14 cellular contexts compared by ENCODE assay signal in genomic region chr11:33187851-33188722, GRCh38. TPM values are rescaled to one million over a fixed set of nuclear protein-coding genes. Genes with fewer than 3 reads are reported as not detected.
DNase-seq lines count a peak whose midpoint lies in the region; ATAC-seq and TF ChIP-seq lines count a peak whose summit lies in the region.
"Had no signal": no experiment of that assay in that cellular context is flagged by ENCODE, and none has a peak within 500 bp of the region (broad histone marks: within the 10 kb centered on the region; RNA-seq: fewer than 3 reads in every experiment).

No MANE protein-coding gene starts in this region.

- ATAC-seq in WTC11 = peak; percentile 75
- ATAC-seq in HG02870 (IDR thresholded peaks at IDR 0.05; ENCODE audit: unreplicated experiment) = no peak
- no peak for ATAC-seq in GM18868 (IDR thresholded peaks at IDR 0.05; ENCODE audit: unreplicated experiment)

- H3K4me3 ChIP-seq in Karpas-422 (ENCODE audit: low read length) = no peak overlapping the region
- H3K4me3 ChIP-seq: lung had no signal

- H3K27ac Mint-ChIP-seq in WTC11 (0 out of 2 replicates have a peak overlapping the region, but pooled peaks have one; percentile 8), nephron progenitor cell (peak overlapping the region; percentile 46)
- H3K27ac Mint-ChIP-seq in activated naive CD4-positive, alpha-beta T cell treated with anti-CD3 and anti-CD28 coated beads for 36 hours = no peak overlapping the region

- POLR2A ChIA-PET in WTC11 (lab: Charles Lee) = no interaction called here

- no peaks in the 10 kb centered on the region for H3K9me3 ChIP-seq in Karpas-422 (ENCODE audit: low read length)

- H3K4me2 ChIP-seq in Karpas-422 (ENCODE audit: low read depth, low read length, poor library complexity, severe bottlenecking) = no peak overlapping the region

- H3K4me1 Mint-ChIP-seq in WTC11 (peaks cover 18% of the 10 kb centered on the region), nephron progenitor cell (peaks cover 14% of the 10 kb centered on the region)
- no peaks in the 10 kb centered on the region for H3K4me1 Mint-ChIP-seq in activated naive CD4-positive, alpha-beta T cell treated with anti-CD3 and anti-CD28 coated beads for 36 hours (ENCODE audit: low read depth)

- no peaks in the 10 kb centered on the region for H3K27me3 Mint-ChIP-seq in WTC11 (ENCODE audit: low read depth)
- peaks cover 9% of the 10 kb centered on the region for H3K27me3 Mint-ChIP-seq in nephron progenitor cell (ENCODE audit: low read depth, poor library complexity)
- no peaks in the 10 kb centered on the region for H3K27me3 Mint-ChIP-seq in activated naive CD4-positive, alpha-beta T cell treated with anti-CD3 and anti-CD28 coated beads for 36 hours (ENCODE audit: low read depth)

- H3K4me3 Mint-ChIP-seq in WTC11 (peak overlapping the region; percentile 4; the same call in 1 of the 2 replicates), nephron progenitor cell (no peak overlapping the region)
- H3K4me3 Mint-ChIP-seq in activated naive CD4-positive, alpha-beta T cell treated with anti-CD3 and anti-CD28 coated beads for 36 hours = no peak overlapping the region

- DNase-seq in CD1c-positive myeloid dendritic cell (ENCODE audit: extremely low spot score) (peak; percentile 62), LHCN-M2 (ENCODE audit: low read depth) (peak; percentile 67), WTC11 (ENCODE audit: low spot score) (no peak), nephron progenitor cell (no peak), Karpas-422 (no peak)
- DNase-seq in activated naive CD4-positive, alpha-beta T cell treated with anti-CD3 and anti-CD28 coated beads for 36 hours = no peak
- DNase-seq: central memory CD4-positive, alpha-beta T cell; NCI-H1436; NCI-H526 treated with DMSO at 0.1 percent for 48 hours; occipital lobe; stimulated activated naive CD4-positive, alpha-beta T cell treated with Interleukin-2 at 50 U/mL for 16 hours had no signal

- no peaks in the 10 kb centered on the region for H4K20me1 ChIP-seq in Karpas-422 (ENCODE audit: insufficient read depth, low read depth, low read length)

- no peaks in the 10 kb centered on the region for H3K36me3 ChIP-seq in Karpas-422 (ENCODE audit: insufficient read depth, low read length)

- no peaks in the 10 kb centered on the region for H3K36me3 Mint-ChIP-seq in WTC11
- no peaks in the 10 kb centered on the region for H3K36me3 Mint-ChIP-seq in nephron progenitor cell (ENCODE audit: low read depth)
- H3K36me3 Mint-ChIP-seq in activated naive CD4-positive, alpha-beta T cell treated with anti-CD3 and anti-CD28 coated beads for 36 hours (ENCODE audit: low read depth) = no peaks in the 10 kb centered on the region

- TF ChIP-seq CTCF in WTC11 (IDR thresholded peaks at IDR 0.05) (no peak), nephron progenitor cell (IDR thresholded peaks at IDR 0.05) (no peak)

- H3K9me3 Mint-ChIP-seq in WTC11 = no peaks in the 10 kb centered on the region
- no peaks in the 10 kb centered on the region for H3K9me3 Mint-ChIP-seq in nephron progenitor cell
- H3K9me3 Mint-ChIP-seq in activated naive CD4-positive, alpha-beta T cell treated with anti-CD3 and anti-CD28 coated beads for 36 hours = no peaks in the 10 kb centered on the region

- H3K9ac ChIP-seq in Karpas-422 (ENCODE audit: low read length) = no peak overlapping the region

- CTCF ChIA-PET in WTC11 (lab: Charles Lee) = interaction anchor here (0.6 to 1.6 kb wide), 7 partner anchors 10 to 132 kb away, joined by 3 to 8 read pairs (median 4); no protein-coding TSS in a partner anchor
- CTCF ChIA-PET in activated naive CD4-positive, alpha-beta T cell treated with anti-CD3 and anti-CD28 coated beads for 36 hours (lab: Charles Lee) = interaction anchor here (0.6 kb wide), 1 partner anchor 94 kb away, joined by 5 read pairs; no protein-coding TSS in a partner anchor

- intact Hi-C loops in activated naive CD4-positive, alpha-beta T cell treated with anti-CD3 and anti-CD28 coated beads for 36 hours (cut with micrococcal nuclease) = no loop called here

- H3K79me2 ChIP-seq in Karpas-422 (ENCODE audit: low read length) = no peaks in the 10 kb centered on the region

- H3K27me3 ChIP-seq in Karpas-422 (ENCODE audit: low read length) = no peaks in the 10 kb centered on the region

- no peak overlapping the region for H3K27ac ChIP-seq in Karpas-422 (ENCODE audit: low read length)

- H3K9me2 ChIP-seq in Karpas-422 (replicated peaks; ENCODE audit: insufficient read depth, low read length) = no peaks in the 10 kb centered on the region

- no peaks in the 10 kb centered on the region for H3K4me1 ChIP-seq in Karpas-422 (ENCODE audit: low read length)

- H2AFZ ChIP-seq in Karpas-422 (ENCODE audit: low read length) = no peak overlapping the region

TF ChIP-seq in WTC11, 78 proteins besides CTCF, POLR2A, EP300 and RAD21:
- TF ChIP-seq GRHL2 (CRISPR knock-in tag; IDR thresholded peaks at IDR 0.05; ENCODE audit: insufficient replicate concordance, severe bottlenecking) (no peak), ZNF232 (CRISPR knock-in tag; IDR thresholded peaks at IDR 0.05) (no peak), PRRX2 (CRISPR knock-in tag; IDR thresholded peaks at IDR 0.05) (no peak), TEAD4 (CRISPR knock-in tag; IDR thresholded peaks at IDR 0.05) (no peak), NR2C2 (CRISPR knock-in tag; IDR thresholded peaks at IDR 0.05) (no peak), USF2 (CRISPR knock-in tag; IDR thresholded peaks at IDR 0.05) (peak; percentile 82), FOXP1 (CRISPR knock-in tag; IDR thresholded peaks at IDR 0.05; ENCODE audit: borderline replicate concordance) (no peak), ZNF121 (CRISPR knock-in tag; IDR thresholded peaks at IDR 0.05) (no peak), SOX15 (CRISPR knock-in tag; IDR thresholded peaks at IDR 0.05) (no peak), EMX1 (CRISPR knock-in tag; IDR thresholded peaks at IDR 0.05) (no peak), TP53 (CRISPR knock-in tag; IDR thresholded peaks at IDR 0.05) (no peak), ZNF416 (CRISPR knock-in tag; IDR thresholded peaks at IDR 0.05) (no peak)
- TF ChIP-seq, protein P1, sequence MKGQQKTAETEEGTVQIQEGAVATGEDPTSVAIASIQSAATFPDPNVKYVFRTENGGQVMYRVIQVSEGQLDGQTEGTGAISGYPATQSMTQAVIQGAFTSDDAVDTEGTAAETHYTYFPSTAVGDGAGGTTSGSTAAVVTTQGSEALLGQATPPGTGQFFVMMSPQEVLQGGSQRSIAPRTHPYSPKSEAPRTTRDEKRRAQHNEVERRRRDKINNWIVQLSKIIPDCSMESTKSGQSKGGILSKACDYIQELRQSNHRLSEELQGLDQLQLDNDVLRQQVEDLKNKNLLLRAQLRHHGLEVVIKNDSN (CRISPR knock-in tag; IDR thresholded peaks at IDR 0.05) = peak; percentile 80
- TF ChIP-seq, protein P2, sequence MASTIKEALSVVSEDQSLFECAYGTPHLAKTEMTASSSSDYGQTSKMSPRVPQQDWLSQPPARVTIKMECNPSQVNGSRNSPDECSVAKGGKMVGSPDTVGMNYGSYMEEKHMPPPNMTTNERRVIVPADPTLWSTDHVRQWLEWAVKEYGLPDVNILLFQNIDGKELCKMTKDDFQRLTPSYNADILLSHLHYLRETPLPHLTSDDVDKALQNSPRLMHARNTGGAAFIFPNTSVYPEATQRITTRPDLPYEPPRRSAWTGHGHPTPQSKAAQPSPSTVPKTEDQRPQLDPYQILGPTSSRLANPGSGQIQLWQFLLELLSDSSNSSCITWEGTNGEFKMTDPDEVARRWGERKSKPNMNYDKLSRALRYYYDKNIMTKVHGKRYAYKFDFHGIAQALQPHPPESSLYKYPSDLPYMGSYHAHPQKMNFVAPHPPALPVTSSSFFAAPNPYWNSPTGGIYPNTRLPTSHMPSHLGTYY (CRISPR knock-in tag; IDR thresholded peaks at IDR 0.05) = no peak
- TF ChIP-seq, protein P3, sequence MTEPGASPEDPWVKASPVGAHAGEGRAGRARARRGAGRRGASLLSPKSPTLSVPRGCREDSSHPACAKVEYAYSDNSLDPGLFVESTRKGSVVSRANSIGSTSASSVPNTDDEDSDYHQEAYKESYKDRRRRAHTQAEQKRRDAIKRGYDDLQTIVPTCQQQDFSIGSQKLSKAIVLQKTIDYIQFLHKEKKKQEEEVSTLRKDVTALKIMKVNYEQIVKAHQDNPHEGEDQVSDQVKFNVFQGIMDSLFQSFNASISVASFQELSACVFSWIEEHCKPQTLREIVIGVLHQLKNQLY (CRISPR knock-in tag; IDR thresholded peaks at IDR 0.05) = no peak
- TF ChIP-seq, protein P4, sequence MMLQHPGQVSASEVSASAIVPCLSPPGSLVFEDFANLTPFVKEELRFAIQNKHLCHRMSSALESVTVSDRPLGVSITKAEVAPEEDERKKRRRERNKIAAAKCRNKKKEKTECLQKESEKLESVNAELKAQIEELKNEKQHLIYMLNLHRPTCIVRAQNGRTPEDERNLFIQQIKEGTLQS (CRISPR knock-in tag; conservative IDR thresholded peaks at IDR 0.05) = no peak

RNA-seq across cellular contexts. Expression of gene CSTF3, which starts 26.8 kb away (rescaled TPM):
- 29.2 and 35.3 TPM in 2 replicates for total RNA-seq in LHCN-M2 (2014; rRNA removed)
- 29.1 TPM for polyA plus RNA-seq in LHCN-M2 (2012)
- 47.5 to 68.3 TPM (median 50.4 TPM) in 3 replicates for total RNA-seq in WTC11 (2021)
- total RNA-seq in activated naive CD4-positive, alpha-beta T cell treated with anti-CD3 and anti-CD28 coated beads for 36 hours = 10 to 100 TPM; 26.5 to 27.3 TPM
- 45.5 and 55.6 TPM in 2 replicates for total RNA-seq in Karpas-422 (2014; rRNA removed; shearing (Covaris generic); ENCODE audit: low replicate concordance)

Comparison
In these comparisons a context has a peak if more than half of its experiments do, and no peak if none do; other contexts are left out.
1. DNase-seq: peak in CD1c-positive myeloid dendritic cell (single experiment) and LHCN-M2 (single experiment); none in WTC11 (single experiment), nephron progenitor cell (single experiment), activated naive CD4-positive, alpha-beta T cell treated with anti-CD3 and anti-CD28 coated beads for 36 hours (single experiment) and Karpas-422 (single experiment).